25 cellular contexts compared by ENCODE assay signal in genomic region chrX:120136128-120136527, GRCh38. TPM values are rescaled to one million over a fixed set of nuclear protein-coding genes. Genes with fewer than 3 reads are reported as not detected.
DNase-seq lines count a peak whose midpoint lies in the region; ATAC-seq, FAIRE-seq and TF ChIP-seq lines count a peak whose summit lies in the region.
"Had no signal": no experiment of that assay in that cellular context is flagged by ENCODE, and none has a peak within 500 bp of the region (broad histone marks: within the 10 kb centered on the region; RNA-seq: fewer than 3 reads in every experiment).

No MANE protein-coding gene starts in this region.

- no peaks in the 10 kb centered on the region for H3K9me3 Mint-ChIP-seq in T-helper 1 cell treated with Interleukin-12 subunit alpha and Interleukin-12 subunit beta and Interleukin-4 antibody, amounts not matched to agents 30 μg/mL and 1 μg/mL, for 36 hours
- H3K9me3 Mint-ChIP-seq: CD4-positive, alpha-beta memory T cell; HFFc6 had no signal

- H3K4me2 ChIP-seq in GM12878 (ENCODE audit: control insufficient read depth, insufficient read depth) = 0 out of 2 replicates have a peak overlapping the region, but pooled peaks have one; percentile 34
- H3K4me2 ChIP-seq: A549 had no signal

- WGBS in GM12878 (ENCODE audit: insufficient coverage, insufficient replicate concordance, low lambda C conversion rate, missing lambda C conversion rate) = 56% methylated on average over 6 of the region's 6 CpGs

- H3K9me3 ChIP-seq in T-helper 17 cell (ENCODE audit: control insufficient read depth, low read length, poor library complexity, severe bottlenecking) (no peaks in the 10 kb centered on the region), GM12878 (replicated peaks; ENCODE audit: control insufficient read depth, insufficient read depth, low read length) (no peaks in the 10 kb centered on the region), subcutaneous abdominal adipose tissue (ENCODE audit: control insufficient read depth in 5 of 5, low read length in 5 of 5) (no peaks in the 10 kb centered on the region)
- H3K9me3 ChIP-seq: A549 had no signal

- BruUV-seq in GM12878 (replicated peaks; lab: Mats Ljungman, UMichigan) = no TSS peak

- no peak overlapping the region for H3K27ac ChIP-seq in GM12878 (ENCODE audit: control insufficient read depth, insufficient read depth)
- peak overlapping the region; percentile 66 for H3K27ac ChIP-seq in subcutaneous abdominal adipose tissue (ENCODE audit: low read depth, low read length)
- H3K27ac ChIP-seq in caudate nucleus (ENCODE audit: low read depth, low read length) = no peak overlapping the region
- H3K27ac ChIP-seq: 22Rv1, A549, C4-2B, HL-60 had no signal

- no peaks in the 10 kb centered on the region for H4K20me1 ChIP-seq in GM12878 (ENCODE audit: control insufficient read depth, insufficient read depth)

- ATAC-seq in T-helper 17 cell = no peak
- ATAC-seq in GM12878 = peak; percentile 79
- ATAC-seq: A549, HCT116 had no signal

- H3K79me2 ChIP-seq in GM12878 (ENCODE audit: control insufficient read depth, insufficient read depth, low read length) = no peaks in the 10 kb centered on the region

- H3K27ac Mint-ChIP-seq in T-helper 1 cell treated with Interleukin-12 subunit alpha and Interleukin-12 subunit beta and Interleukin-4 antibody, amounts not matched to agents 30 μg/mL and 1 μg/mL, for 36 hours = peak overlapping the region; percentile 72
- H3K27ac Mint-ChIP-seq in T-helper 17 cell = peak overlapping the region; percentile 65
- H3K27ac Mint-ChIP-seq: HFFc6 had no signal

- FAIRE-seq in GM12878 (lab: Jason Lieb, UNC) = no peak

- peaks cover 8% of the 10 kb centered on the region for H3K4me1 Mint-ChIP-seq in T-helper 1 cell treated with Interleukin-12 subunit alpha and Interleukin-12 subunit beta and Interleukin-4 antibody, amounts not matched to agents 30 μg/mL and 1 μg/mL, for 36 hours (ENCODE audit: low read depth)
- peaks cover 5% of the 10 kb centered on the region for H3K4me1 Mint-ChIP-seq in T-helper 17 cell

- TF ChIP-seq POLR2A in GM12878 (IDR thresholded peaks at IDR 0.05; ENCODE audit: low read depth, low read length) = no peak

- TF ChIP-seq RAD21 in GM12878 (IDR thresholded peaks at IDR 0.05; ENCODE audit: insufficient read depth, low read depth, low read length) = no peak

- in situ Hi-C loops in GM12878 (cut with MboI) = loop anchor here (25.0 kb wide), 1 partner anchor 149 kb away; no protein-coding TSS in a partner anchor

- POLR2A ChIA-PET in GM12878 (lab: Charles Lee) = interaction anchor here (1.1 kb wide), 1 partner anchor 27 kb away, joined by 3 read pairs; no protein-coding TSS in a partner anchor

- no peak for DNase-seq in T-helper 1 cell
- no peak for DNase-seq in T-helper 17 cell
- DNase-seq in GM12878 (ENCODE audit: low read depth, low spot score) = no peak
- no peak for DNase-seq in caudate nucleus (lab: John Stamatoyannopoulos, UW)
- DNase-seq in UCSD-AML1 (lab: John Stamatoyannopoulos, UW; ENCODE audit: unreplicated experiment) = no peak
- no peak for DNase-seq in NCI-H2196 (lab: John Stamatoyannopoulos, UW; ENCODE audit: unreplicated experiment)
- DNase-seq: AML-193; CD4-positive, alpha-beta memory T cell; DMS153; DMS79; GDM1; GOT3; H7; HFFc6; IMR-90 had no signal

- no peak for TF ChIP-seq EP300 in GM12878 (IDR thresholded peaks at IDR 0.05; ENCODE audit: borderline replicate concordance in 1 of 2, control insufficient read depth in 1 of 2, low read depth in 2 of 2, low read length in 2 of 2)

- H3K4me3 Mint-ChIP-seq in T-helper 1 cell treated with Interleukin-12 subunit alpha and Interleukin-12 subunit beta and Interleukin-4 antibody, amounts not matched to agents 30 μg/mL and 1 μg/mL, for 36 hours = peak overlapping the region; percentile 23
- H3K4me3 Mint-ChIP-seq in T-helper 17 cell = peak overlapping the region; percentile 25
- H3K4me3 Mint-ChIP-seq: HFFc6 had no signal

- RAD21 ChIA-PET in GM12878 (lab: Charles Lee; ENCODE audit: unreplicated experiment) = interaction anchor here (0.9 kb wide), 1 partner anchor 12 kb away, joined by 3 read pairs; no protein-coding TSS in a partner anchor

- peaks cover 3% of the 10 kb centered on the region for H3K36me3 Mint-ChIP-seq in T-helper 1 cell treated with Interleukin-12 subunit alpha and Interleukin-12 subunit beta and Interleukin-4 antibody, amounts not matched to agents 30 μg/mL and 1 μg/mL, for 36 hours (ENCODE audit: low read depth)
- no peaks in the 10 kb centered on the region for H3K36me3 Mint-ChIP-seq in T-helper 17 cell (ENCODE audit: low read depth)
- H3K36me3 Mint-ChIP-seq: CD4-positive, alpha-beta memory T cell had no signal

- H3K27me3 Mint-ChIP-seq in T-helper 1 cell treated with Interleukin-12 subunit alpha and Interleukin-12 subunit beta and Interleukin-4 antibody, amounts not matched to agents 30 μg/mL and 1 μg/mL, for 36 hours (ENCODE audit: low read depth) = no peaks in the 10 kb centered on the region
- no peaks in the 10 kb centered on the region for H3K27me3 Mint-ChIP-seq in T-helper 17 cell
- H3K27me3 Mint-ChIP-seq: CD4-positive, alpha-beta memory T cell had no signal

- no peak overlapping the region for H2AFZ ChIP-seq in GM12878 (ENCODE audit: control insufficient read depth, low read depth, low read length)

- H3K36me3 ChIP-seq in GM12878 (ENCODE audit: control insufficient read depth in 2 of 2, insufficient read depth in 2 of 2, low read length in 1 of 2) (no peaks in the 10 kb centered on the region), subcutaneous abdominal adipose tissue (ENCODE audit: control insufficient read depth in 5 of 5, insufficient read depth in 5 of 5, low read length in 5 of 5) (peaks cover 0 to 3% (median 0%) of the 10 kb centered on the region in 5 donors)

- no peaks in the 10 kb centered on the region for H3K4me1 ChIP-seq in GM12878 (ENCODE audit: control insufficient read depth, insufficient read depth, low read length)
- peaks cover 0 to 9% (median 4%) of the 10 kb centered on the region in 5 donors for H3K4me1 ChIP-seq in subcutaneous abdominal adipose tissue (ENCODE audit: control insufficient read depth in 5 of 5, insufficient read depth in 5 of 5, low read length in 5 of 5)
- H3K4me1 ChIP-seq: A549 had no signal

- H3K9ac ChIP-seq in GM12878 (ENCODE audit: control insufficient read depth, insufficient read depth, low read length) (no peak overlapping the region), subcutaneous abdominal adipose tissue (ENCODE audit: low read length in 5 of 5) (peak overlapping the region in 3 of 5 donors; percentile 45 to 86 (median 58))

- TF ChIP-seq CTCF in GM12878 (IDR thresholded peaks at IDR 0.05 in 2 of 3, conservative IDR thresholded peaks at IDR 0.05 in 1 of 3; ENCODE audit: control insufficient read depth in 2 of 3, extremely low read depth in 1 of 3, insufficient read depth in 1 of 3, low read depth in 3 of 3, low read length in 3 of 3) = no peak

- H3K27me3 ChIP-seq in GM12878 (replicated peaks in 1 of 2; ENCODE audit: control insufficient read depth in 2 of 2, insufficient read depth in 2 of 2, low read length in 1 of 2) = no peaks in the 10 kb centered on the region
- peaks cover 0 to under 1% (median 0%) of the 10 kb centered on the region in 5 donors for H3K27me3 ChIP-seq in subcutaneous abdominal adipose tissue (ENCODE audit: control insufficient read depth in 5 of 5, insufficient read depth in 4 of 5, low read length in 5 of 5)

- H3K4me3 ChIP-seq in GM12878 (no peak overlapping the region), subcutaneous abdominal adipose tissue (ENCODE audit: low read depth in 1 of 5, low read length in 5 of 5) (peak overlapping the region in 3 of 5 donors; percentile 56 to 58 (median 57))
- H3K4me3 ChIP-seq: A549 had no signal

- intact Hi-C loops in GM12878 (cut with micrococcal nuclease; ENCODE audit: unreplicated experiment) = no loop called here

- SMC1A ChIA-PET in GM12878 (lab: Charles Lee; ENCODE audit: uncharacterized antibody, unreplicated experiment) = interaction anchor here (1.3 to 1.6 kb wide), 2 partner anchors 9 to 13 kb away, joined by 4 read pairs; no protein-coding TSS in a partner anchor

- CTCF ChIA-PET in GM12878 (lab: Yijun Ruan, JAX) = interaction anchor here (1.1 to 1.2 kb wide), 2 partner anchors 11 to 101 kb away, joined by 3 read pairs; no protein-coding TSS in a partner anchor

RNA-seq across cellular contexts. Expression of gene RHOXF1, which starts 20.4 kb away (rescaled TPM):
- total RNA-seq in T-helper 17 cell (1 to 10 TPM in 1 of 2 donors, under 1 TPM in 1; 0.90 to 1.1 TPM), GM12878 (2014; rRNA removed) (not detected in 2 replicates), GM12878 (2014; rRNA removed; fragmentation: Illumina TruSeq; extraction: Trizol) (not detected in 2 replicates), GM12878 (2021) (not detected in 2 replicates)
- 1.1 and 1.5 TPM in 2 replicates for total RNA-seq in GM12878 (2013; cell fraction: nucleolus; rRNA removed)
- polyA plus RNA-seq in GM12878 (2011; ENCODE audit: low read depth) = not detected
- polyA plus RNA-seq in GM12878 (2011; rRNA removed) (2.3 and 2.5 TPM in 2 replicates), GM12878 (2014; fragmentation: Illumina TruSeq; extraction: Trizol) (not detected in 2 replicates), GM12878 (2014; fragmentation: Nextera tagmentation; extraction: Ambion mirVana) (under 1 TPM in 1 of 2 experiments, not detected in 1; 0.10 TPM), GM12878 (2014; rRNA removed) (not detected in 2 replicates), GM12878 (2016; fragmentation: Nextera tagmentation; extraction: Ambion mirVana) (not detected)
- 1.8 and 2.8 TPM in 2 replicates for polyA plus RNA-seq in GM12878 (2011; cell fraction: cytosol; rRNA removed)
- 4.8 and 5.1 TPM in 2 replicates for polyA plus RNA-seq in GM12878 (2011; cell fraction: nucleus; rRNA removed)
- polyA plus RNA-seq in GM12878 (2012) = 0.65 and 0.83 TPM in 2 replicates
- polyA minus RNA-seq in GM12878 (2011; rRNA and poly(A)+ RNA removed) = 0.37 and 1.7 TPM in 2 replicates
- not detected in 2 replicates for polyA minus RNA-seq in GM12878 (2011; cell fraction: cytosol; rRNA and poly(A)+ RNA removed)
- 1.2 TPM in 1 of 2 replicates, not detected in the other for polyA minus RNA-seq in GM12878 (2011; cell fraction: nucleus; rRNA and poly(A)+ RNA removed)
- total RNA-seq: Daoy, H7, HFFc6, HT1080, IMR-90 had no signal
- polyA plus RNA-seq: BJ, IMR-90 had no signal

RNA-seq across cellular contexts. Expression of gene RHOXF2, which starts 22.3 kb away (rescaled TPM):
- under 1 TPM in 1 of 2 donors, not detected in 1; 0.10 TPM for total RNA-seq in T-helper 17 cell
- not detected in 2 replicates for total RNA-seq in GM12878 (2013; cell fraction: nucleolus; rRNA removed)
- total RNA-seq in GM12878 (2014; rRNA removed) = not detected in 2 replicates
- not detected in 2 replicates for total RNA-seq in GM12878 (2014; rRNA removed; fragmentation: Illumina TruSeq; extraction: Trizol)
- 0.08 TPM in 1 of 2 replicates, not detected in the other for total RNA-seq in GM12878 (2021)
- not detected for polyA plus RNA-seq in GM12878 (2011; ENCODE audit: low read depth)
- polyA plus RNA-seq in GM12878 (2011; rRNA removed) = 0.03 TPM in 1 of 2 replicates, not detected in the other
- polyA plus RNA-seq in GM12878 (2011; cell fraction: cytosol; rRNA removed) = not detected in 2 replicates
- polyA plus RNA-seq in GM12878 (2011; cell fraction: nucleus; rRNA removed) = not detected in 2 replicates
- not detected in 2 replicates for polyA plus RNA-seq in GM12878 (2012)
- not detected in 2 replicates for polyA plus RNA-seq in GM12878 (2014; fragmentation: Illumina TruSeq; extraction: Trizol)
- polyA plus RNA-seq in GM12878 (2014; fragmentation: Nextera tagmentation; extraction: Ambion mirVana) = under 1 TPM in 1 of 2 experiments, not detected in 1; 0.03 TPM
- not detected in 2 replicates for polyA plus RNA-seq in GM12878 (2014; rRNA removed)
- not detected for polyA plus RNA-seq in GM12878 (2016; fragmentation: Nextera tagmentation; extraction: Ambion mirVana)
- not detected in 2 replicates for polyA minus RNA-seq in GM12878 (2011; rRNA and poly(A)+ RNA removed)
- not detected in 2 replicates for polyA minus RNA-seq in GM12878 (2011; cell fraction: cytosol; rRNA and poly(A)+ RNA removed)
- polyA minus RNA-seq in GM12878 (2011; cell fraction: nucleus; rRNA and poly(A)+ RNA removed) = not detected in 2 replicates
- total RNA-seq: CD4-positive, alpha-beta memory T cell; Daoy; H7; HFFc6; HT1080; IMR-90 had no signal
- polyA plus RNA-seq: A549, BJ, IMR-90 had no signal

RNA-seq across cellular contexts. Expression of gene RHOXF2B, which starts 58.6 kb away (rescaled TPM):
- not detected for total RNA-seq in T-helper 17 cell
- not detected in 2 replicates for total RNA-seq in GM12878 (2013; cell fraction: nucleolus; rRNA removed)
- not detected in 2 replicates for total RNA-seq in GM12878 (2014; rRNA removed)
- not detected in 2 replicates for total RNA-seq in GM12878 (2014; rRNA removed; fragmentation: Illumina TruSeq; extraction: Trizol)
- total RNA-seq in GM12878 (2021) = 0.08 TPM in 1 of 2 replicates, not detected in the other
- polyA plus RNA-seq in GM12878 (2011; ENCODE audit: low read depth) = not detected
- not detected in 2 replicates for polyA plus RNA-seq in GM12878 (2011; rRNA removed)
- not detected in 2 replicates for polyA plus RNA-seq in GM12878 (2011; cell fraction: cytosol; rRNA removed)
- not detected in 2 replicates for polyA plus RNA-seq in GM12878 (2011; cell fraction: nucleus; rRNA removed)
- not detected in 2 replicates for polyA plus RNA-seq in GM12878 (2012)
- not detected in 2 replicates for polyA plus RNA-seq in GM12878 (2014; fragmentation: Illumina TruSeq; extraction: Trizol)
- polyA plus RNA-seq in GM12878 (2014; fragmentation: Nextera tagmentation; extraction: Ambion mirVana) = not detected
- polyA plus RNA-seq in GM12878 (2014; rRNA removed) = 0.03 TPM in 1 of 2 replicates, not detected in the other
- polyA plus RNA-seq in GM12878 (2016; fragmentation: Nextera tagmentation; extraction: Ambion mirVana) = not detected
- polyA minus RNA-seq in GM12878 (2011; rRNA and poly(A)+ RNA removed) = 0.15 TPM in 1 of 2 replicates, not detected in the other
- polyA minus RNA-seq in GM12878 (2011; cell fraction: cytosol; rRNA and poly(A)+ RNA removed) = not detected in 2 replicates
- not detected in 2 replicates for polyA minus RNA-seq in GM12878 (2011; cell fraction: nucleus; rRNA and poly(A)+ RNA removed)
- total RNA-seq: CD4-positive, alpha-beta memory T cell; Daoy; H7; HFFc6; HT1080; IMR-90 had no signal
- polyA plus RNA-seq: A549, BJ, IMR-90 had no signal
